ENCODE assay signal across 9 cellular contexts in genomic region chr12:104605685-104606084, GRCh38.
DNase-seq lines count a peak whose midpoint lies in the region; ATAC-seq and TF ChIP-seq lines count a peak whose summit lies in the region.
"Had no signal": no experiment of that assay in that cellular context is flagged by ENCODE, and none has a peak within 500 bp of the region (broad histone marks: within the 10 kb centered on the region; RNA-seq: fewer than 3 reads in every experiment).

No MANE protein-coding gene starts in this region.

- H3K4me2 ChIP-seq in GM23338 = peak overlapping the region; percentile 4; the same call in 1 of the 2 replicates

- ATAC-seq in GM23338 = peak; percentile 88
- ATAC-seq in GM21576 (IDR thresholded peaks at IDR 0.05; ENCODE audit: unreplicated experiment) = no peak

- no peaks in the 10 kb centered on the region for H3K9me3 Mint-ChIP-seq in GM23338
- H3K9me3 Mint-ChIP-seq in activated T-helper 2 cell treated with anti-CD3 and anti-CD28 coated beads, Interferon-gamma antibody, Interleukin-2, Interleukin-4, amounts not matched to agents 10 μg/mL and 5 μg/mL and 100 μg/mL, durations not matched to agents 14 hours and 24 hours and 36 hours = no peaks in the 10 kb centered on the region

- no peaks in the 10 kb centered on the region; the same call in 1 of the 2 replicates for H4K20me1 ChIP-seq in GM23338 (replicated peaks; ENCODE audit: insufficient read depth)

- H3K79me2 ChIP-seq in GM23338 (replicated peaks; ENCODE audit: insufficient read depth) = no peaks in the 10 kb centered on the region

- peak overlapping the region; percentile 50; the same call in 2 of the 3 replicates for H3K4me3 Mint-ChIP-seq in GM23338
- no peak overlapping the region for H3K4me3 Mint-ChIP-seq in activated T-helper 2 cell treated with anti-CD3 and anti-CD28 coated beads, Interferon-gamma antibody, Interleukin-2, Interleukin-4, amounts not matched to agents 10 μg/mL and 5 μg/mL and 100 μg/mL, durations not matched to agents 14 hours and 24 hours and 36 hours (ENCODE audit: low read depth)

- H3K9me3 ChIP-seq in iPS-15b (ENCODE audit: control insufficient read depth, insufficient read depth, low read length) = no peaks in the 10 kb centered on the region

- H3K4me3 ChIP-seq in GM23338 (no peak overlapping the region), iPS-15b (ENCODE audit: low read depth, low read length) (no peak overlapping the region)

- no peak overlapping the region for H2AFZ ChIP-seq in GM23338

- H3K4me1 Mint-ChIP-seq in GM23338 = peaks cover 22% of the 10 kb centered on the region
- peaks cover 62% of the 10 kb centered on the region for H3K4me1 Mint-ChIP-seq in activated T-helper 2 cell treated with anti-CD3 and anti-CD28 coated beads, Interferon-gamma antibody, Interleukin-2, Interleukin-4, amounts not matched to agents 10 μg/mL and 5 μg/mL and 100 μg/mL, durations not matched to agents 14 hours and 24 hours and 36 hours (ENCODE audit: low read depth)

- H3K36me3 ChIP-seq in GM23338 (ENCODE audit: insufficient read depth) (no peaks in the 10 kb centered on the region), iPS-15b (ENCODE audit: control insufficient read depth, insufficient read depth, low read length) (no peaks in the 10 kb centered on the region)

- no peaks in the 10 kb centered on the region for H3F3A ChIP-seq in GM23338 (replicated peaks; ENCODE audit: low read depth)

- no peak for TF ChIP-seq CTCF in GM23338 (conservative IDR thresholded peaks at IDR 0.05; ENCODE audit: low read depth in 2 of 2)

- no peaks in the 10 kb centered on the region for H3K9me2 ChIP-seq in GM23338 (ENCODE audit: insufficient read depth)

- H3K4me1 ChIP-seq in GM23338 (ENCODE audit: insufficient read depth) = peaks cover 15% of the 10 kb centered on the region; the same call in 1 of the 2 replicates
- peaks cover 3% of the 10 kb centered on the region for H3K4me1 ChIP-seq in iPS-15b (ENCODE audit: control insufficient read depth, insufficient read depth, low read length)

- peak overlapping the region; percentile 3; the same call in 1 of the 2 replicates for H3K27ac ChIP-seq in GM23338 (ENCODE audit: low read depth)

- intact Hi-C loops in activated T-helper 2 cell treated with anti-CD3 and anti-CD28 coated beads, Interferon-gamma antibody, Interleukin-2, Interleukin-4, amounts not matched to agents 10 μg/mL and 5 μg/mL and 100 μg/mL, durations not matched to agents 14 hours and 24 hours and 36 hours (cut with micrococcal nuclease) = loop anchor here (2.0 to 10.0 kb wide), 4 partner anchors 27 to 1699 kb away; partner anchors contain the start of gene TCP11L2

- H3K27me3 ChIP-seq in GM23338 (ENCODE audit: insufficient read depth) = no peaks in the 10 kb centered on the region
- H3K27me3 ChIP-seq in iPS-15b (ENCODE audit: control insufficient read depth, insufficient read depth, low read length) = no peaks in the 10 kb centered on the region

- DNase-seq in GM23338 (ENCODE audit: low spot score) (peak; percentile 36), stromal cell of bone marrow (ENCODE audit: low read depth) (peak; percentile 46), UCSD-AML1 (lab: John Stamatoyannopoulos, UW; ENCODE audit: unreplicated experiment) (no peak)
- DNase-seq in activated T-helper 2 cell treated with anti-CD3 and anti-CD28 coated beads, Interferon-gamma antibody, Interleukin-2, Interleukin-4, amounts not matched to agents 10 μg/mL and 5 μg/mL and 100 μg/mL, durations not matched to agents 14 hours and 24 hours and 36 hours (ENCODE audit: low spot score) = no peak
- no peak for DNase-seq in stimulated activated naive CD4-positive, alpha-beta T cell treated with Interleukin-2 at 50 U/mL for 16 hours (lab: John Stamatoyannopoulos, UW)
- DNase-seq in activated T-cell treated with anti-CD3 and anti-CD28 coated beads, Interleukin-2, amount 50 U/mL, for 1 hour = no peak
- DNase-seq: SHP77 treated with DMSO at 0.1 percent for 48 hours had no signal

- H3K27me3 Mint-ChIP-seq in GM23338 (ENCODE audit: insufficient read depth, low read depth, poor library complexity) = peaks cover 3% of the 10 kb centered on the region
- no peaks in the 10 kb centered on the region for H3K27me3 Mint-ChIP-seq in activated T-helper 2 cell treated with anti-CD3 and anti-CD28 coated beads, Interferon-gamma antibody, Interleukin-2, Interleukin-4, amounts not matched to agents 10 μg/mL and 5 μg/mL and 100 μg/mL, durations not matched to agents 14 hours and 24 hours and 36 hours (ENCODE audit: low read depth)

- peaks cover 4% of the 10 kb centered on the region; the same call in 1 of the 3 replicates for H3K36me3 Mint-ChIP-seq in GM23338 (ENCODE audit: low read depth)
- peaks cover 51% of the 10 kb centered on the region for H3K36me3 Mint-ChIP-seq in activated T-helper 2 cell treated with anti-CD3 and anti-CD28 coated beads, Interferon-gamma antibody, Interleukin-2, Interleukin-4, amounts not matched to agents 10 μg/mL and 5 μg/mL and 100 μg/mL, durations not matched to agents 14 hours and 24 hours and 36 hours (ENCODE audit: low read depth)

- H3K27ac Mint-ChIP-seq in GM23338 = peak overlapping the region; percentile 27; the same call in 1 of the 2 replicates
- peak overlapping the region; percentile 49 for H3K27ac Mint-ChIP-seq in activated T-helper 2 cell treated with anti-CD3 and anti-CD28 coated beads, Interferon-gamma antibody, Interleukin-2, Interleukin-4, amounts not matched to agents 10 μg/mL and 5 μg/mL and 100 μg/mL, durations not matched to agents 14 hours and 24 hours and 36 hours

- peak overlapping the region; percentile 47 for H3K9ac ChIP-seq in iPS-15b (ENCODE audit: low read depth, low read length)

TF ChIP-seq in GM23338, 12 proteins besides CTCF, POLR2A, EP300 and RAD21 (continues in another document):
- TF ChIP-seq ZNF331 (CRISPR knock-in tag; IDR thresholded peaks at IDR 0.05; ENCODE audit: low read depth) (no peak), NANOG (IDR thresholded peaks at IDR 0.05; ENCODE audit: borderline replicate concordance) (no peak), POLR2AphosphoS5 (IDR thresholded peaks at IDR 0.05; ENCODE audit: low read depth) (no peak), ZNF462 (CRISPR knock-in tag; IDR thresholded peaks at IDR 0.05) (no peak), JUNB (IDR thresholded peaks at IDR 0.05; ENCODE audit: unreplicated experiment) (no peak)

Comparison
In these comparisons a context has a peak if more than half of its experiments do, and no peak if none do; other contexts are left out.
1. DNase-seq: peak in GM23338 (single experiment) and stromal cell of bone marrow (single experiment); none in activated T-helper 2 cell treated with anti-CD3 and anti-CD28 coated beads, Interferon-gamma antibody, Interleukin-2, Interleukin-4, amounts not matched to agents 10 μg/mL and 5 μg/mL and 100 μg/mL, durations not matched to agents 14 hours and 24 hours and 36 hours (single experiment), stimulated activated naive CD4-positive, alpha-beta T cell treated with Interleukin-2 at 50 U/mL for 16 hours (single experiment), activated T-cell treated with anti-CD3 and anti-CD28 coated beads, Interleukin-2, amount 50 U/mL, for 1 hour (single experiment) and UCSD-AML1 (single experiment).